ENCODE assay signal across 10 cellular contexts in genomic region chr18:76265375-76266225, GRCh38.
A peak's percentile ranks its signal among the peaks of the same experiment; 100 is the strongest.
DNase-seq lines count a peak whose midpoint lies in the region; TF ChIP-seq lines count a peak whose summit lies in the region.
"Had no signal": no experiment of that assay in that cellular context is flagged by ENCODE, and none has a peak within 500 bp of the region (broad histone marks: within the 10 kb centered on the region; RNA-seq: fewer than 3 reads in every experiment).

No MANE protein-coding gene starts in this region.

- H3K27me3 ChIP-seq in adipocyte (replicated peaks; ENCODE audit: control insufficient read depth, insufficient read depth, low read length) (no peaks in the 10 kb centered on the region), sigmoid colon (no peaks in the 10 kb centered on the region)

- H3K36me3 Mint-ChIP-seq in chondrocyte (ENCODE audit: low read depth): no peaks in the 10 kb centered on the region

- no peak overlapping the region for H3K4me3 Mint-ChIP-seq in chondrocyte (ENCODE audit: unreplicated experiment)

- no peaks in the 10 kb centered on the region for H3K9me3 Mint-ChIP-seq in chondrocyte (ENCODE audit: low read depth)

- H3K36me3 ChIP-seq in adipocyte (ENCODE audit: control insufficient read depth, insufficient read depth, low read length, severe bottlenecking) (no peaks in the 10 kb centered on the region), sigmoid colon (no peaks in the 10 kb centered on the region)

- H3K27me3 Mint-ChIP-seq in chondrocyte (ENCODE audit: low read depth): peaks cover 6% of the 10 kb centered on the region

- H3K9me3 ChIP-seq in adipocyte (ENCODE audit: control insufficient read depth, low read length) (no peaks in the 10 kb centered on the region), sigmoid colon (no peaks in the 10 kb centered on the region)

- no peaks in the 10 kb centered on the region for H3K4me1 Mint-ChIP-seq in chondrocyte (ENCODE audit: low read depth)

- H3K4me1 ChIP-seq in adipocyte (ENCODE audit: control insufficient read depth, insufficient read depth, low read length) (peaks cover 18% of the 10 kb centered on the region), sigmoid colon (peaks cover 0 to 28% (median 19%) of the 10 kb centered on the region in 4 donors)

- intact Hi-C loops in sigmoid colon (cut with DNase I) (loop anchor here (5.0 kb wide), 1 partner anchor 1063 kb away; no protein-coding TSS in a partner anchor), posterior cingulate gyrus (cut with DNase I) (no loop called here)

- no peak for TF ChIP-seq POLR2A in sigmoid colon (IDR thresholded peaks at IDR 0.05)

- 28 to 30% methylated on average over 10 of the region's 10 CpGs for WGBS in sigmoid colon, 2 donors

- peak overlapping the region; percentile 74 to 86 (median 84) for H3K27ac ChIP-seq in sigmoid colon

- peak overlapping the region; percentile 87 for H3K9ac ChIP-seq in adipocyte (ENCODE audit: low read length)

- no peak overlapping the region for H3K27ac Mint-ChIP-seq in chondrocyte (ENCODE audit: unreplicated experiment)

- peak overlapping the region; percentile 45 for H3K4me3 ChIP-seq in AG10803 (ENCODE audit: low read length)
- peak overlapping the region; percentile 80 for H3K4me3 ChIP-seq in adipocyte (ENCODE audit: low read length)
- peak overlapping the region; percentile 6 to 31 (median 28) for H3K4me3 ChIP-seq in sigmoid colon

- no peak for TF ChIP-seq EP300 in sigmoid colon (IDR thresholded peaks at IDR 0.05)

- peak; percentile 63 for DNase-seq in AG10803 (ENCODE audit: low read depth)
- peak; percentile 35 for DNase-seq in adipocyte (ENCODE audit: low read depth)
- DNase-seq in iris pigment epithelial cell (ENCODE audit: low read depth): peak; percentile 49
- DNase-seq in sigmoid colon: peak; percentile 87
- no peak for DNase-seq in NCI-H2171 treated with DMSO at 0.1 percent for 48 hours (lab: John Stamatoyannopoulos, UW)
- DNase-seq in posterior cingulate gyrus: no peak
- no peak for DNase-seq in activated CD4-positive, alpha-beta T cell treated with anti-CD3 and anti-CD28 coated beads for 1 hour
- DNase-seq in chondrocyte (ENCODE audit: low spot score): no peak
- DNase-seq: cerebellar nuclear complex; stimulated activated CD4-positive, alpha-beta T cell treated with anti-CD3 and anti-CD28 coated beads, Interleukin-4, amount 100 ng/mL, for 24 hours had no signal

- TF ChIP-seq CTCF in AG10803 (conservative IDR thresholded peaks at IDR 0.05; ENCODE audit: low read length) (no peak), sigmoid colon (IDR thresholded peaks at IDR 0.05) (no peak), chondrocyte (IDR thresholded peaks at IDR 0.05) (no peak)

Comparison
In these comparisons a context has a peak if more than half of its experiments do, and no peak if none do; other contexts are left out.
1. DNase-seq: peak in AG10803 (single experiment), adipocyte (single experiment), iris pigment epithelial cell (single experiment) and sigmoid colon (single experiment); none in NCI-H2171 treated with DMSO at 0.1 percent for 48 hours (single experiment), posterior cingulate gyrus (0 of 10), activated CD4-positive, alpha-beta T cell treated with anti-CD3 and anti-CD28 coated beads for 1 hour (single experiment) and chondrocyte (single experiment).
2. H3K4me3 ChIP-seq: peak in every context shown above with its lines; median percentile 80 in adipocyte; 45 in AG10803; 28 in sigmoid colon.